ENCODE assay signal across 23 cellular contexts in the genomic region with DNA sequence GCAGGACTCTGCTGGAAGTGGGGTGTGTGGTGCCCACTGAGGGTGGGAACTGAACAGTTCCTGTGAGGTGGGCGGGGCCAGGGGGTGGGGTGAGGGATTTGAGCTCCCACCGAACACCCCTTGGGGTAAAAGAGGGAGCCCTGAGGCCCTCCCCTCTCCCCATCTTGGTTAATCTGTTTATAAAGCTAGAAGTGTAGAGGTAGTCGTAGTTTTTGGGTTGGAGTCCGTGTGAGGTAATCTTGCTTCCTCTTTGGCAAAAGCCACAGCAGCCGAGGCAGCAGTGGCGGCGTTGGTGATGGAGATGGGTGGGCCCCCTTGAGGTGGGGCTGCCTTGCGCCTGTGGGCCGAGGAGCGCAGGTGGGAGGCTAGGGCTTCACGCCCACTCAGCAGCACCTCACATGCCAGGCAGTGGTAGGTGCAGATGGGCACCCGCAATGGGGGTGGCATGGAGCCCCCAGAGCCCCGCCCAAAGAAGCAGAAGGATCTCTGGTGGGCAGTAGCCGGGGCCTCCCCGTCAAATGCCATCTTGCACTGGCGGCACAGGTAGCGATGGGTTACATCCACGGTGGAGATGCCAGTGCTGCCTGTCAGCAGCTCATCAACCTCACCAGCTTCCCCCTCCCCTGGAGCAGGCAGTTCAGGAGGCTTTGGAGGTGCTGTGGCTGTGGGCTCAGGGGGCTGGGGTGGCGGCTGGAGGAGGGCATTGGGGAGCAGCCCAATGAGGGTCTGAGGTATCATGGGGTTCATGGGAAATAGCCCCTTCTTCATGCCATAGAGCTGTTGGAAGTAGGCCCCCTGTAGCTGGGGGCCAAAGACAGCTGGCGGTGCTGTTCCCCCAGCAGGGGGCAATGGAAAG. TPM values are rescaled to one million over a fixed set of nuclear protein-coding genes. Genes with fewer than 3 reads are reported as not detected.
"Had no signal": no experiment of that assay in that cellular context is flagged by ENCODE, and none has a peak within 500 bp of the region (broad histone marks: within the 10 kb centered on the region; RNA-seq: fewer than 3 reads in every experiment).

No MANE protein-coding gene starts in this region.

- H3K4me1 ChIP-seq: heart right ventricle, psoas muscle, right atrium auricular region, upper lobe of right lung had no signal

- ATAC-seq: left lung; naive thymus-derived CD8-positive, alpha-beta T cell; psoas muscle; stimulated activated naive CD8-positive, alpha-beta T cell treated with anti-CD3 and anti-CD28 coated beads, Interleukin-15, Interleukin-2, amounts not matched to agents 100 U/mL and 50 U/mL, for 24 hours; upper lobe of right lung had no signal

- FAIRE-seq: endometrium had no signal

- H3K36me3 ChIP-seq: heart right ventricle, ovary, right atrium auricular region, thyroid gland, upper lobe of right lung had no signal

- H3K27me3 ChIP-seq: left lung, ovary, right atrium auricular region, thyroid gland, upper lobe of right lung had no signal

- H3K9me3 ChIP-seq: heart right ventricle, left lung, ovary, psoas muscle, right atrium auricular region, thyroid gland, upper lobe of right lung had no signal

- DNase-seq: activated CD4-positive, alpha-beta T cell treated with anti-CD3 and anti-CD28 coated beads for 4 hours; activated CD4-positive, alpha-beta T cell treated with anti-CD3 and anti-CD28 coated beads, Interleukin-2, amount 50 U/mL, for 48 hours; activated CD4-positive, CD25-positive, alpha-beta regulatory T cell; activated CD8-positive, alpha-beta memory T cell treated with anti-CD3 and anti-CD28 coated beads, Interleukin-2, amount 50 U/mL, for 48 hours; activated naive CD4-positive, alpha-beta T cell treated with Interleukin-2 at 50 U/mL for 16 hours; activated naive CD8-positive, alpha-beta T cell treated with anti-CD3 and anti-CD28 coated beads for 36 hours; activated T-cell treated with anti-CD3 and anti-CD28 coated beads, Interleukin-2, amount 50 U/mL, for 48 hours; effector CD4-positive, alpha-beta T cell; heart right ventricle; immature natural killer cell; left lung; naive thymus-derived CD8-positive, alpha-beta T cell; ovary; psoas muscle; stimulated activated CD4-positive, alpha-beta T cell treated with anti-CD3 and anti-CD28 coated beads, Interleukin-4, amount 100 ng/mL, for 24 hours; stimulated activated naive CD8-positive, alpha-beta T cell treated with anti-CD3 and anti-CD28 coated beads, Interleukin-15, Interleukin-2, amounts not matched to agents 100 U/mL and 50 U/mL, for 24 hours; T1000; thyroid gland; upper lobe of right lung had no signal

- H3K4me3 ChIP-seq: heart right ventricle, left lung, ovary, psoas muscle, right atrium auricular region, thyroid gland, upper lobe of right lung had no signal

- H3K27ac ChIP-seq: heart right ventricle, left lung, ovary, psoas muscle, right atrium auricular region, thyroid gland, upper lobe of right lung had no signal

RNA-seq across cellular contexts. Expression of gene JPH4, which starts 56.6 kb away (rescaled TPM):
- total RNA-seq: fibroblast of villous mesenchyme; lung microvascular endothelial cell; naive thymus-derived CD8-positive, alpha-beta T cell had no signal
